ENCODE assay signal across 17 cellular contexts in the genomic region with DNA sequence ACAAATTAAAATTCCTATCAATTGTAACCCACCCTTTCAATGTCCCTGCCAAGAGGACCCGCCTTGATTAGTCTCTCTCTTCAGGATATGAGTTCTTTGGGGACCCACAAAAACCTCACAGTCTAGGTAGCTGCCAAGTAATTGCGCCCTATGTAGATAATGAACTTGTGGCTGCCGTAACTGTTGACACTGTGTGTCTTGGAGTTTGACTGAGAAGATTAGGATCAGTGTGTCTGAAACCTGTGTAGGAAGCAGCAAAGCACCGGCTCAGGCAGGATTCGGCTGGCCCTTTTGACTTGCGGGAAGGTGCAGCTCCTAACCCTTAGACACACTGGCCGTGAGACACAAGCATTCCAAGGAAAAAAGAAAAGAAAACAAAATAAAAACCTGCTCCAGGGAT. TPM values are rescaled to one million over a fixed set of nuclear protein-coding genes. Genes with fewer than 3 reads are reported as not detected.
"Had no signal": no experiment of that assay in that cellular context is flagged by ENCODE, and none has a peak within 500 bp of the region (broad histone marks: within the 10 kb centered on the region; RNA-seq: fewer than 3 reads in every experiment).

No MANE protein-coding gene starts in this region.

- H3K27ac Mint-ChIP-seq: activated naive CD4-positive, alpha-beta T cell treated with anti-CD3 and anti-CD28 coated beads, Interleukin-2, amount 50 U/mL, for 72 hours; naive B cell; stimulated activated naive CD8-positive, alpha-beta T cell treated with anti-CD3 and anti-CD28 coated beads, Interleukin-15, Interleukin-2, amounts not matched to agents 100 ng/mL and 50 ng/mL, for 24 hours had no signal

- H3K27me3 ChIP-seq: breast epithelium, foreskin keratinocyte had no signal

- H3K27me3 Mint-ChIP-seq: naive B cell; stimulated activated naive CD8-positive, alpha-beta T cell treated with anti-CD3 and anti-CD28 coated beads, Interleukin-15, Interleukin-2, amounts not matched to agents 100 ng/mL and 50 ng/mL, for 24 hours had no signal

- H3K4me1 ChIP-seq: breast epithelium, foreskin keratinocyte had no signal

- H3K9me3 Mint-ChIP-seq: activated naive CD4-positive, alpha-beta T cell treated with anti-CD3 and anti-CD28 coated beads, Interleukin-2, amount 50 U/mL, for 72 hours; naive B cell; stimulated activated naive CD8-positive, alpha-beta T cell treated with anti-CD3 and anti-CD28 coated beads, Interleukin-15, Interleukin-2, amounts not matched to agents 100 ng/mL and 50 ng/mL, for 24 hours had no signal

- H3K27ac ChIP-seq: foreskin keratinocyte, thoracic aorta had no signal

- ATAC-seq: activated naive CD4-positive, alpha-beta T cell treated with anti-CD3 and anti-CD28 coated beads, Interleukin-2, amount 50 U/mL, for 72 hours; foreskin keratinocyte; SK-N-SH treated with all-trans-retinoic acid at 6 μM for 48 hours had no signal

- DNase-seq: activated CD4-positive, alpha-beta T cell treated with anti-CD3 and anti-CD28 coated beads, Interleukin-2, amount 50 U/mL, for 1 hour; activated effector memory CD4-positive, alpha-beta T cell treated with anti-CD3 and anti-CD28 coated beads, Interleukin-2, amount 50 U/mL, for 16 hours; activated T-cell treated with anti-CD3 and anti-CD28 coated beads, Interleukin-2, amount 50 U/mL, for 1 hour; amygdala; foreskin keratinocyte; head of caudate nucleus; midbrain; naive B cell; psoas muscle; stimulated activated CD4-positive, alpha-beta T cell treated with anti-CD3 and anti-CD28 coated beads, Interleukin-2, amount 100 ng/mL, for 48 hours had no signal

- H3K4me3 Mint-ChIP-seq: naive B cell; stimulated activated naive CD8-positive, alpha-beta T cell treated with anti-CD3 and anti-CD28 coated beads, Interleukin-15, Interleukin-2, amounts not matched to agents 100 ng/mL and 50 ng/mL, for 24 hours had no signal

- H3K4me1 Mint-ChIP-seq: naive B cell had no signal

- H3K4me3 ChIP-seq: breast epithelium, psoas muscle, thoracic aorta had no signal

- H3K9me3 ChIP-seq: breast epithelium, psoas muscle, thoracic aorta had no signal

- H3K36me3 ChIP-seq: breast epithelium had no signal

RNA-seq across cellular contexts. Expression of a gene that starts 17.8 kb away (rescaled TPM):
- total RNA-seq: activated naive CD4-positive, alpha-beta T cell treated with anti-CD3 and anti-CD28 coated beads, Interleukin-2, amount 50 U/mL, for 72 hours; endothelial cell of umbilical vein; foreskin keratinocyte; psoas muscle; T-helper 1 cell treated with Interleukin-12 subunit alpha and Interleukin-12 subunit beta and Interleukin-4 antibody, amounts not matched to agents 30 ng/mL and 1 ng/mL, for 36 hours had no signal
